In the genomic region with DNA sequence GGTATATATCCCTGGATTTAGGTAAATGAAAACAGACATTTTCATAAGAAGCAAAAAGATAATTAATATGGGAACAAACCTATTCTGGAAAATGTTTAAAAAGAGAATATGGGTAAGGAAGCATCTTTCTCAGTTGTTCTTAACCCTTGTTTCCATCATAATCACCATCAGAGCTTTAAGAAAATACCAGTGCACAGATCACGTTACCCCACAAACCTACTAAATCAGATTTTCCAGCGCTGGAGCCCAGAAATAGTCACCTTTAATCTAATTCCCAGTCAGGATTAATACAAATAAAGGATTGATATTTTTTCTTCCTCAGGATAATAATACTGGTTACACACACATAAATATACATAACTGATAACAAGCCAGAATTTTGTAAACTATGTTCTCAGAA, we compare ENCODE assay signal across 12 cellular contexts. TPM values are rescaled to one million over a fixed set of nuclear protein-coding genes. Genes with fewer than 3 reads are reported as not detected.
DNase-seq lines count a peak whose midpoint lies in the region; ATAC-seq and TF ChIP-seq lines count a peak whose summit lies in the region.
"Had no signal": no experiment of that assay in that cellular context is flagged by ENCODE, and none has a peak within 500 bp of the region (broad histone marks: within the 10 kb centered on the region; RNA-seq: fewer than 3 reads in every experiment).

No MANE protein-coding gene starts in this region.

- no peaks in the 10 kb centered on the region for H3K27me3 Mint-ChIP-seq in activated T-cell treated with anti-CD3 and anti-CD28 coated beads, Interleukin-2, amount 50 U/mL, for 24 hours

- peak overlapping the region; percentile 58 for H3K4me3 Mint-ChIP-seq in activated T-cell treated with anti-CD3 and anti-CD28 coated beads, Interleukin-2, amount 50 U/mL, for 24 hours
- peak overlapping the region; percentile 68 for H3K4me3 Mint-ChIP-seq in stimulated activated effector memory CD8-positive, alpha-beta T cell treated with anti-CD3 and anti-CD28 coated beads, Interleukin-12 subunit alpha, Interleukin-12 subunit beta, amount 100 ng/mL, for 72 hours
- H3K4me3 Mint-ChIP-seq: endodermal cell had no signal

- H2AFZ ChIP-seq in OCI-LY7 (ENCODE audit: low read length), result no peak overlapping the region; the same call in 1 of the 2 replicates

- H3K4me1 ChIP-seq in OCI-LY7 (ENCODE audit: insufficient read depth, low read length, poor library complexity, severe bottlenecking), result peaks cover 93% of the 10 kb centered on the region
- no peaks in the 10 kb centered on the region for H3K4me1 ChIP-seq in colonic mucosa
- H3K4me1 ChIP-seq: vagina had no signal

- H4K20me1 ChIP-seq in OCI-LY7 (ENCODE audit: insufficient read depth, low read length), result no peaks in the 10 kb centered on the region; the same call in 1 of the 2 replicates

- no peak for DNase-seq in activated T-cell treated with anti-CD3 and anti-CD28 coated beads, Interleukin-2, amount 50 U/mL, for 24 hours
- DNase-seq in activated T-cell treated with anti-CD3 and anti-CD28 coated beads for 4 hours, result no peak
- DNase-seq in OCI-LY7 (ENCODE audit: low spot score), result no peak
- DNase-seq in colonic mucosa, result no peak
- no peak for DNase-seq in stimulated activated effector memory CD8-positive, alpha-beta T cell treated with anti-CD3 and anti-CD28 coated beads, Interleukin-12 subunit alpha, Interleukin-12 subunit beta, amount 100 ng/mL, for 72 hours (ENCODE audit: low spot score in 2 of 2)
- no peak for DNase-seq in stimulated activated CD4-positive, alpha-beta T cell treated with anti-CD3 and anti-CD28 coated beads, Interleukin-12 subunit alpha, Interleukin-12 subunit beta, amount 100 ng/mL, for 4 hours
- DNase-seq in NCI-H2171 treated with DMSO at 0.1 percent for 48 hours (lab: John Stamatoyannopoulos, UW), result no peak
- no peak for DNase-seq in HCEC 1CT
- DNase-seq: endodermal cell, NCI-H2029, SW 1271 had no signal

- H3K9me2 ChIP-seq in OCI-LY7 (ENCODE audit: insufficient read depth, low read length), result no peaks in the 10 kb centered on the region

- no peak overlapping the region for H3K9ac ChIP-seq in colonic mucosa (ENCODE audit: low read depth in 2 of 2, low read length in 2 of 2)

- H3K27ac Mint-ChIP-seq in activated T-cell treated with anti-CD3 and anti-CD28 coated beads, Interleukin-2, amount 50 U/mL, for 24 hours, result peak overlapping the region; percentile 93
- peak overlapping the region; percentile 89 for H3K27ac Mint-ChIP-seq in stimulated activated effector memory CD8-positive, alpha-beta T cell treated with anti-CD3 and anti-CD28 coated beads, Interleukin-12 subunit alpha, Interleukin-12 subunit beta, amount 100 ng/mL, for 72 hours
- H3K27ac Mint-ChIP-seq: endodermal cell had no signal

- H3K4me3 ChIP-seq in OCI-LY7 (ENCODE audit: low read depth, low read length, poor library complexity, severe bottlenecking), result peak overlapping the region; percentile 59
- H3K4me3 ChIP-seq in colonic mucosa, result no peak overlapping the region
- H3K4me3 ChIP-seq: vagina had no signal

- POLR2A ChIA-PET in OCI-LY7 (lab: Charles Lee), result interaction anchor here (0.6 to 21.0 kb wide), 30 partner anchors 8 to 1658 kb away, joined by 3 to 410 read pairs (median 10); a partner anchor contains a TSS

- peaks cover 85% of the 10 kb centered on the region for H3K4me1 Mint-ChIP-seq in activated T-cell treated with anti-CD3 and anti-CD28 coated beads, Interleukin-2, amount 50 U/mL, for 24 hours (ENCODE audit: low read depth)
- peaks cover 69% of the 10 kb centered on the region for H3K4me1 Mint-ChIP-seq in stimulated activated effector memory CD8-positive, alpha-beta T cell treated with anti-CD3 and anti-CD28 coated beads, Interleukin-12 subunit alpha, Interleukin-12 subunit beta, amount 100 ng/mL, for 72 hours

- H3K27ac ChIP-seq in OCI-LY7 (ENCODE audit: low read depth, low read length, poor library complexity, severe bottlenecking), result peak overlapping the region; percentile 99
- H3K27ac ChIP-seq in colonic mucosa, result peak overlapping the region; percentile 42
- H3K27ac ChIP-seq: vagina had no signal

- no peak for ATAC-seq in stimulated activated effector memory CD8-positive, alpha-beta T cell treated with anti-CD3 and anti-CD28 coated beads, Interleukin-12 subunit alpha, Interleukin-12 subunit beta, amount 100 ng/mL, for 72 hours

- H3K9me3 Mint-ChIP-seq in activated T-cell treated with anti-CD3 and anti-CD28 coated beads, Interleukin-2, amount 50 U/mL, for 24 hours, result no peaks in the 10 kb centered on the region
- no peaks in the 10 kb centered on the region for H3K9me3 Mint-ChIP-seq in stimulated activated effector memory CD8-positive, alpha-beta T cell treated with anti-CD3 and anti-CD28 coated beads, Interleukin-12 subunit alpha, Interleukin-12 subunit beta, amount 100 ng/mL, for 72 hours
- H3K9me3 Mint-ChIP-seq: endodermal cell had no signal

- H3K9me3 ChIP-seq in OCI-LY7 (ENCODE audit: low read length), result no peaks in the 10 kb centered on the region
- no peaks in the 10 kb centered on the region for H3K9me3 ChIP-seq in colonic mucosa
- H3K9me3 ChIP-seq: vagina had no signal

- H3K4me2 ChIP-seq in OCI-LY7 (ENCODE audit: low read length), result peak overlapping the region; percentile 91

- BruUV-seq in OCI-LY7 (replicated peaks; lab: Mats Ljungman, UMichigan), result no TSS peak

- CTCF ChIA-PET in OCI-LY7 (lab: Charles Lee; ENCODE audit: unreplicated experiment), result interaction anchor here (0.8 to 2.8 kb wide), 3 partner anchors 24 to 85 kb away, joined by 3 to 22 read pairs (median 5); no protein-coding TSS in a partner anchor

- no peaks in the 10 kb centered on the region for H3K27me3 ChIP-seq in colonic mucosa
- H3K27me3 ChIP-seq: vagina had no signal

- peaks cover 92% of the 10 kb centered on the region for H3K79me2 ChIP-seq in OCI-LY7 (ENCODE audit: insufficient read depth, low read depth, low read length)

- TF ChIP-seq CTCF in OCI-LY7 (conservative IDR thresholded peaks at IDR 0.05; ENCODE audit: low read length), result no peak
- TF ChIP-seq CTCF in colonic mucosa (IDR thresholded peaks at IDR 0.05), result no peak

- peaks cover 52% of the 10 kb centered on the region for H3K36me3 Mint-ChIP-seq in activated T-cell treated with anti-CD3 and anti-CD28 coated beads, Interleukin-2, amount 50 U/mL, for 24 hours (ENCODE audit: low read depth)
- peaks cover 85% of the 10 kb centered on the region for H3K36me3 Mint-ChIP-seq in stimulated activated effector memory CD8-positive, alpha-beta T cell treated with anti-CD3 and anti-CD28 coated beads, Interleukin-12 subunit alpha, Interleukin-12 subunit beta, amount 100 ng/mL, for 72 hours

- peaks cover 20% of the 10 kb centered on the region for H3K36me3 ChIP-seq in OCI-LY7 (ENCODE audit: insufficient read depth, low read length)
- no peaks in the 10 kb centered on the region for H3K36me3 ChIP-seq in colonic mucosa
- H3K36me3 ChIP-seq: vagina had no signal

- intact Hi-C loops in OCI-LY7 (cut with micrococcal nuclease; ENCODE audit: unreplicated experiment), result loop anchor here (5.0 to 10.0 kb wide), 4 partner anchors 146 to 921 kb away; no protein-coding TSS in a partner anchor
- intact Hi-C loops in colonic mucosa (cut with DNase I), result no loop called here

RNA-seq across cellular contexts. Expression of a gene that starts 44.6 kb away (rescaled TPM):
- 161 and 177 TPM in 2 replicates for total RNA-seq in OCI-LY7 (2014; rRNA removed; shearing (Covaris generic))
- total RNA-seq in OCI-LY7 (2022) (241 and 264 TPM in 2 replicates), colonic mucosa (10 to 100 TPM; 11.2 to 18.7 TPM)

Comparison
In these comparisons a context has a peak if more than half of its experiments do, and no peak if none do; other contexts are left out.
1. RNA of a gene that starts 44.6 kb away (total RNA-seq): 161 to 264 TPM in OCI-LY7; 11.2 to 18.7 TPM in colonic mucosa; every median in the first group is over 4 times any median in the second.